1 cellular context compared by ENCODE assay signal in genomic region chr5:122332589-122333555, GRCh38.
TF ChIP-seq lines count a peak whose summit lies in the region.

No MANE protein-coding gene starts in this region.

TF ChIP-seq in HEK293, 187 proteins besides CTCF, POLR2A, EP300 and RAD21 (continued from another document and continues in another):
- TF ChIP-seq HIC1 (tag by site-specific recombination; IDR thresholded peaks at IDR 0.05) (no peak), ZNF777 (tag by site-specific recombination; IDR thresholded peaks at IDR 0.05; ENCODE audit: borderline replicate concordance) (no peak), ZSCAN30 (tag by site-specific recombination; IDR thresholded peaks at IDR 0.05) (0 out of 2 replicates have a peak, but pooled peaks have one; percentile 55), ZNF311 (tag by site-specific recombination; IDR thresholded peaks at IDR 0.05; ENCODE audit: borderline replicate concordance) (no peak), ZNF692 (tag by site-specific recombination; IDR thresholded peaks at IDR 0.05) (no peak), ZNF202 (tag by site-specific recombination; IDR thresholded peaks at IDR 0.05; ENCODE audit: borderline replicate concordance) (no peak), ZNF121 (tag by site-specific recombination; IDR thresholded peaks at IDR 0.05) (no peak), ZNF660 (tag by site-specific recombination; IDR thresholded peaks at IDR 0.05) (no peak), ZNF677 (tag by site-specific recombination; IDR thresholded peaks at IDR 0.05) (no peak), SETDB1 (IDR thresholded peaks at IDR 0.05; ENCODE audit: insufficient read length, low read length) (no peak), ZNF138 (tag by site-specific recombination; IDR thresholded peaks at IDR 0.05; ENCODE audit: borderline replicate concordance) (no peak), BCL11A (tag by site-specific recombination; IDR thresholded peaks at IDR 0.05; ENCODE audit: low read depth) (0 out of 2 replicates have a peak, but pooled peaks have one; percentile 20), GLI4 (tag by site-specific recombination; IDR thresholded peaks at IDR 0.05) (no peak), ZNF132 (tag by site-specific recombination; IDR thresholded peaks at IDR 0.05; ENCODE audit: borderline replicate concordance) (no peak), ZNF837 (tag by site-specific recombination; IDR thresholded peaks at IDR 0.05) (no peak), PRDM10 (tag by site-specific recombination; IDR thresholded peaks at IDR 0.05) (peak; percentile 69), ZNF76 (tag by site-specific recombination; IDR thresholded peaks at IDR 0.05; ENCODE audit: borderline replicate concordance, low read depth) (no peak), ZBTB11 (tag by site-specific recombination; conservative IDR thresholded peaks at IDR 0.05; ENCODE audit: low read depth) (peak; percentile 44), KLF17 (tag by site-specific recombination; IDR thresholded peaks at IDR 0.05) (no peak), ZNF416 (tag by site-specific recombination; IDR thresholded peaks at IDR 0.05) (no peak), IKZF3 (tag by site-specific recombination; IDR thresholded peaks at IDR 0.05) (peak; percentile 89), ZNF335 (tag by site-specific recombination; conservative IDR thresholded peaks at IDR 0.05) (peak; percentile 46; the same call in 1 of the 2 replicates), ZFP37 (tag by site-specific recombination; IDR thresholded peaks at IDR 0.05) (no peak), REST (tag by site-specific recombination; IDR thresholded peaks at IDR 0.05) (no peak), ZNF426 (tag by site-specific recombination; IDR thresholded peaks at IDR 0.05) (no peak), ZSCAN16 (tag by site-specific recombination; IDR thresholded peaks at IDR 0.05) (peak; percentile 47; the same call in 1 of the 2 replicates), ZNF341 (tag by site-specific recombination; IDR thresholded peaks at IDR 0.05; ENCODE audit: low read depth) (no peak), ZNF610 (tag by site-specific recombination; IDR thresholded peaks at IDR 0.05; ENCODE audit: borderline replicate concordance) (peak; percentile 66; the same call in 1 of the 2 replicates), HOXC10 (CRISPR knock-in tag; IDR thresholded peaks at IDR 0.05) (no peak), PRDM2 (tag by site-specific recombination; IDR thresholded peaks at IDR 0.05; ENCODE audit: borderline replicate concordance) (no peak), ZNF266 (tag by site-specific recombination; IDR thresholded peaks at IDR 0.05; ENCODE audit: low read depth) (no peak), ZNF785 (tag by site-specific recombination; IDR thresholded peaks at IDR 0.05) (no peak), ZNF571 (tag by site-specific recombination; IDR thresholded peaks at IDR 0.05) (no peak)
